1 cellular context compared by ENCODE assay signal in the genomic region with DNA sequence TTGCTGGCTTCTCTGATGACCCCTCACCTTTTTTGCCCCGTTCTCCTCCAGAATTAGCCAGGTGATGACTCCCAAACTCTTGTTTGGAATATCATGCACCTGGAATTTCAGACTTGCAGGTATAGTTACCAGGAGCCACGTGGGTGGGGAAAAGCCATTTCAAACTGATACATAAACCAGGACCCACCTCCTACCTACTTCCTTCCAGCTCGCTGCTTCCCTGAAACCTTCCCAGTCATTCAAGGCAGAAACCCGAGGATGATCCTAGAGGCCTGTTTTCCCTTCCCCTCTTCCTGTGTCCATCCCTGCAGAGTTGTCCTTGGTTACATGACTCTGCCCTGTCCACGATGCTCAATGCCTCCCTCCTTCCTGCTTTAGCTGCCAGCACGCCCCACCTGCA.
TF ChIP-seq lines count a peak whose summit lies in the region.

No MANE protein-coding gene starts in this region.

TF ChIP-seq in WTC11, 78 proteins besides CTCF, POLR2A, EP300 and RAD21 (continued from another document):
- TF ChIP-seq HMGXB4 (CRISPR knock-in tag; IDR thresholded peaks at IDR 0.05): no peak
- TF ChIP-seq, protein P1, sequence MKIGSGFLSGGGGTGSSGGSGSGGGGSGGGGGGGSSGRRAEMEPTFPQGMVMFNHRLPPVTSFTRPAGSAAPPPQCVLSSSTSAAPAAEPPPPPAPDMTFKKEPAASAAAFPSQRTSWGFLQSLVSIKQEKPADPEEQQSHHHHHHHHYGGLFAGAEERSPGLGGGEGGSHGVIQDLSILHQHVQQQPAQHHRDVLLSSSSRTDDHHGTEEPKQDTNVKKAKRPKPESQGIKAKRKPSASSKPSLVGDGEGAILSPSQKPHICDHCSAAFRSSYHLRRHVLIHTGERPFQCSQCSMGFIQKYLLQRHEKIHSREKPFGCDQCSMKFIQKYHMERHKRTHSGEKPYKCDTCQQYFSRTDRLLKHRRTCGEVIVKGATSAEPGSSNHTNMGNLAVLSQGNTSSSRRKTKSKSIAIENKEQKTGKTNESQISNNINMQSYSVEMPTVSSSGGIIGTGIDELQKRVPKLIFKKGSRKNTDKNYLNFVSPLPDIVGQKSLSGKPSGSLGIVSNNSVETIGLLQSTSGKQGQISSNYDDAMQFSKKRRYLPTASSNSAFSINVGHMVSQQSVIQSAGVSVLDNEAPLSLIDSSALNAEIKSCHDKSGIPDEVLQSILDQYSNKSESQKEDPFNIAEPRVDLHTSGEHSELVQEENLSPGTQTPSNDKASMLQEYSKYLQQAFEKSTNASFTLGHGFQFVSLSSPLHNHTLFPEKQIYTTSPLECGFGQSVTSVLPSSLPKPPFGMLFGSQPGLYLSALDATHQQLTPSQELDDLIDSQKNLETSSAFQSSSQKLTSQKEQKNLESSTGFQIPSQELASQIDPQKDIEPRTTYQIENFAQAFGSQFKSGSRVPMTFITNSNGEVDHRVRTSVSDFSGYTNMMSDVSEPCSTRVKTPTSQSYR (CRISPR knock-in tag; IDR thresholded peaks at IDR 0.05): no peak
- TF ChIP-seq, protein P2, sequence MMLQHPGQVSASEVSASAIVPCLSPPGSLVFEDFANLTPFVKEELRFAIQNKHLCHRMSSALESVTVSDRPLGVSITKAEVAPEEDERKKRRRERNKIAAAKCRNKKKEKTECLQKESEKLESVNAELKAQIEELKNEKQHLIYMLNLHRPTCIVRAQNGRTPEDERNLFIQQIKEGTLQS (CRISPR knock-in tag; conservative IDR thresholded peaks at IDR 0.05): no peak
- TF ChIP-seq ZSCAN18 (CRISPR knock-in tag; IDR thresholded peaks at IDR 0.05): no peak
- no peak for TF ChIP-seq IRF2 (CRISPR knock-in tag; IDR thresholded peaks at IDR 0.05; ENCODE audit: borderline replicate concordance, low read depth)
TF ChIP-seq in WTC11: peak in this region for 0.
